ENCODE assay signal across 12 cellular contexts in the genomic region with DNA sequence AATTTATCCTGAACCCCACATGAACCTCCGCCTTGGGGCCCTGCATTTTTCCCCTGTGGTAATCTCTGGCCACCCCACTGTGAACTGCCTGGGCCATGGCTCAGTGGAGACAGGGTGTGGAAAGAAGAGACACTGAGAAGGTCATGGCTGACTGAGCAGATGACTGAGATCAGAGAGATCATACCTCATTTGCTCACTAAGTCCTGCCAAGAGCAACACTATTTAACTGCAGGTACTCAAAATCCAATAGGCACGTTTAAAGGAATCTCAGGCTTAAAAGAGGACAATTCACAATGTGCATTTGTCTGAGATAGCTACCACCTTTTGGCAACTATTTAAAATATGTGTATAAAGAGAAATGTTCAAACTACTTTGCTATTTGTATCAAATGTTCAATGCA.
DNase-seq lines count a peak whose midpoint lies in the region; ATAC-seq and TF ChIP-seq lines count a peak whose summit lies in the region.
"Had no signal": no experiment of that assay in that cellular context is flagged by ENCODE, and none has a peak within 500 bp of the region (broad histone marks: within the 10 kb centered on the region; RNA-seq: fewer than 3 reads in every experiment).

No MANE protein-coding gene starts in this region.

- H3K27me3 Mint-ChIP-seq in nephron progenitor cell (ENCODE audit: low read depth, poor library complexity), result peaks cover 6% of the 10 kb centered on the region
- H3K27me3 Mint-ChIP-seq: CD4-positive, CD25-positive, alpha-beta regulatory T cell; dendritic cell treated with granulocyte-macrophage colony-stimulating factor and Interleukin-4, amounts not matched to agents 40 ng/mL and 50 ng/mL, for 4 days had no signal

- no peak overlapping the region for H3K27ac Mint-ChIP-seq in nephron progenitor cell
- H3K27ac Mint-ChIP-seq: CD4-positive, CD25-positive, alpha-beta regulatory T cell; dendritic cell treated with granulocyte-macrophage colony-stimulating factor and Interleukin-4, amounts not matched to agents 40 ng/mL and 50 ng/mL, for 4 days had no signal

- TF ChIP-seq CTCF in nephron progenitor cell (IDR thresholded peaks at IDR 0.05), result no peak

- DNase-seq in NCI-H2029 treated with DMSO at 0.1 percent for 48 hours (lab: John Stamatoyannopoulos, UW) (peak; percentile 78), nephron progenitor cell (peak; percentile 27)
- DNase-seq in stimulated activated CD8-positive, alpha-beta memory T cell treated with anti-CD3 and anti-CD28 coated beads, Interleukin-4, amount 100 ng/mL, for 48 hours, result no peak
- no peak for DNase-seq in activated CD4-positive, alpha-beta T cell treated with anti-CD3 and anti-CD28 coated beads for 4 hours
- DNase-seq: CD4-positive, CD25-positive, alpha-beta regulatory T cell; NCI-H510A; SHP77 treated with DMSO at 0.1 percent for 48 hours; sigmoid colon had no signal

- ATAC-seq in GM18519 (IDR thresholded peaks at IDR 0.05; ENCODE audit: low FRiP score, unreplicated experiment), result peak; percentile 72
- peak; percentile 64 for ATAC-seq in GM21619 (IDR thresholded peaks at IDR 0.05; ENCODE audit: unreplicated experiment)
- ATAC-seq in HG03039 (IDR thresholded peaks at IDR 0.05; ENCODE audit: unreplicated experiment), result no peak

- peaks cover 12% of the 10 kb centered on the region for H3K4me1 Mint-ChIP-seq in nephron progenitor cell

- peaks cover 17% of the 10 kb centered on the region for H3K9me3 Mint-ChIP-seq in nephron progenitor cell
- H3K9me3 Mint-ChIP-seq: dendritic cell treated with granulocyte-macrophage colony-stimulating factor and Interleukin-4, amounts not matched to agents 40 ng/mL and 50 ng/mL, for 4 days had no signal

- H3K4me3 Mint-ChIP-seq in nephron progenitor cell, result peak overlapping the region; percentile 21
- H3K4me3 Mint-ChIP-seq: CD4-positive, CD25-positive, alpha-beta regulatory T cell; dendritic cell treated with granulocyte-macrophage colony-stimulating factor and Interleukin-4, amounts not matched to agents 40 ng/mL and 50 ng/mL, for 4 days had no signal

- H3K36me3 Mint-ChIP-seq in nephron progenitor cell (ENCODE audit: low read depth), result peaks cover 14% of the 10 kb centered on the region

Comparison
In these comparisons a context has a peak if more than half of its experiments do, and no peak if none do; other contexts are left out.
1. DNase-seq: peak in NCI-H2029 treated with DMSO at 0.1 percent for 48 hours (single experiment) and nephron progenitor cell (single experiment); none in stimulated activated CD8-positive, alpha-beta memory T cell treated with anti-CD3 and anti-CD28 coated beads, Interleukin-4, amount 100 ng/mL, for 48 hours (single experiment) and activated CD4-positive, alpha-beta T cell treated with anti-CD3 and anti-CD28 coated beads for 4 hours (0 of 2).